In the genomic region with DNA sequence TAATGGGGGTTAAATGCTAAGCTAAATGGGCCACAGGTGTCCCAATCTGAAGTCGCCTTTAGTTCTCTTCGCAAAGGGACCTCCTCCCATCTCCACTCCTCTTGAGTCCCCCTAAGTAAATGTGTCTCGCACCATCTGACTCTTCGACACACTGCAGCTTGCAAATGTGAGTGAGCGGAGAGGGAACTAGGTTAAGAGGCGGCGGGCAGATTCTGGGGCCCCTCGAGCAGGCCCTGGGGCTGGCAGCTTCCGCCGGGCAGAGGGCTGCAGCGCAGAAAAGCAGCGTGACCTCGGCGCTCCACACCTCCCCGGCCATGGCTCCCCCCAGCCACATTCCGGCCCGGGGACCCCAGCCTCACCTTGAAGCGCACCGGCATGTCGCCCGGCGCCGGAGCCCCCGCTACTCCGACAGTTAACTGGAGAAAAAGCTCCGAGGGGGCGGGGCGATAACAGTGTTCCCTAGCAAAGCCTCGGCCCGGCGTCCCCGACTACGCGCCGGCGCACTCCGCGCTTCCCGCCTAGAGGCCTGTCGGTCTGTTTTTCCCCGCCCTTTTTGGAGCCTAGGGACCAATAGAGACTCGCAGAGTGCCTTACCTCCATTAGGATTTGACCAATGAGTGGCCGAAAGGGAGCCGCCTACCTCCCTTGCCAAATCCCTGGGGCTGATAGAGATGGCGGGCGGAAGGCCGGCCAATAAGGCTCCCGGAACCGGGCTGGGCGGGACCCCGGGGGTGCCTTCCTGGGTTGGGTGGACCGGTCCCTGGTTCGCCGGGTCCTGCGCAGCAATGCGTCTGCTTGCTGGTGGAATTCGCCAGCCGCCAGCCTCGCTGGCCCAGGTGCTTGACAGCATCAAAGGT, we compare ENCODE assay signal across 8 cellular contexts. TPM values are rescaled to one million over a fixed set of nuclear protein-coding genes. Genes with fewer than 3 reads are reported as not detected.
A peak's percentile ranks its signal among the peaks of the same experiment; 100 is the strongest.
DNase-seq lines count a peak whose midpoint lies in the region; ATAC-seq and TF ChIP-seq lines count a peak whose summit lies in the region.

A gene with protein sequence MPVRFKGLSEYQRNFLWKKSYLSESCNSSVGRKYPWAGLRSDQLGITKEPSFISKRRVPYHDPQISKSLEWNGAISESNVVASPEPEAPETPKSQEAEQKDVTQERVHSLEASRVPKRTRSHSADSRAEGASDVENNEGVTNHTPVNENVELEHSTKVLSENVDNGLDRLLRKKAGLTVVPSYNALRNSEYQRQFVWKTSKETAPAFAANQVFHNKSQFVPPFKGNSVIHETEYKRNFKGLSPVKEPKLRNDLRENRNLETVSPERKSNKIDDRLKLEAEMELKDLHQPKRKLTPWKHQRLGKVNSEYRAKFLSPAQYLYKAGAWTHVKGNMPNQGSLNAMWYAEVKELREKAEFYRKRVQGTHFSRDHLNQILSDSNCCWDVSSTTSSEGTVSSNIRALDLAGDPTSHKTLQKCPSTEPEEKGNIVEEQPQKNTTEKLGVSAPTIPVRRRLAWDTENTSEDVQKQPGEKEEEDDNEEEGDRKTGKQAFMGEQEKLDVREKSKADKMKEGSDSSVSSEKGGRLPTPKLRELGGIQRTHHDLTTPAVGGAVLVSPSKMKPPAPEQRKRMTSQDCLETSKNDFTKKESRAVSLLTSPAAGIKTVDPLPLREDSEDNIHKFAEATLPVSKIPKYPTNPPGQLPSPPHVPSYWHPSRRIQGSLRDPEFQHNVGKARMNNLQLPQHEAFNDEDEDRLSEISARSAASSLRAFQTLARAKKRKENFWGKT (minus strand): TSS at position 494 of the 857 bp plus-strand sequence. CDS start 117 bp downstream, at position 377.

- CTCF ChIA-PET in IMR-90 (lab: Yijun Ruan, JAX) = interaction anchor here (0.6 to 1.6 kb wide), 3 partner anchors 12 to 109 kb away, joined by 3 to 4 read pairs (median 4); no protein-coding TSS in a partner anchor

- H3K4me3 ChIP-seq in IMR-90 (ENCODE audit: insufficient read depth, low read depth, low read length) = peak within 1 kb of the TSS; percentile 81
- peak within 1 kb of the TSS; percentile 52 for H3K4me3 ChIP-seq in mucosa of descending colon

- H3K23ac ChIP-seq in IMR-90 (ENCODE audit: low read depth, low read length) = peak within 1 kb of the TSS; percentile 89

- peak within 1 kb of the TSS; percentile 7; the same call in 1 of the 2 replicates for H3K18ac ChIP-seq in IMR-90 (ENCODE audit: low read depth, low read length)

- H3K4ac ChIP-seq in IMR-90 (ENCODE audit: low read depth, low read length) = peak within 1 kb of the TSS; percentile 62

- peaks cover 7 to 13% of the 10 kb centered on the region in 2 experiments for H3K79me1 ChIP-seq in IMR-90 (ENCODE audit: low read depth in 1 of 2, low read length in 2 of 2)

- peak within 1 kb of the TSS; percentile 62 for H3K27ac ChIP-seq in IMR-90 (ENCODE audit: insufficient read depth, low read length)
- no peak within 1 kb of the TSS for H3K27ac ChIP-seq in epithelial cell of prostate

- peak within 1 kb of the TSS; percentile 33 for H2BK5ac ChIP-seq in IMR-90 (ENCODE audit: low read depth, low read length, poor library complexity, severe bottlenecking)

- H3K36me3 ChIP-seq in IMR-90 (ENCODE audit: control insufficient read depth, insufficient read depth, low read length) (0 out of 2 replicates have a peak, but pooled peaks cover 1% of the 10 kb centered on the region), mucosa of descending colon (ENCODE audit: low read depth) (no peaks in the 10 kb centered on the region)

- H4K8ac ChIP-seq in IMR-90 (ENCODE audit: low read depth in 2 of 2, low read length in 2 of 2) = peak within 1 kb of the TSS; percentile 94 to 95

- H3K9me3 ChIP-seq in IMR-90 (ENCODE audit: control insufficient read depth, insufficient read depth, low read length) (no peaks in the 10 kb centered on the region), mucosa of descending colon (no peaks in the 10 kb centered on the region)

- H2BK120ac ChIP-seq in IMR-90 (ENCODE audit: low read depth, low read length) = peak within 1 kb of the TSS; percentile 8; the same call in 1 of the 2 replicates

- no peak for TF ChIP-seq POLR2A in IMR-90 (IDR thresholded peaks at IDR 0.05; ENCODE audit: low read depth, low read length)

- H2BK15ac ChIP-seq in IMR-90 (ENCODE audit: low read depth, low read length) = no peak within 1 kb of the TSS

- dilution Hi-C loops in IMR-90 (cut with HindIII; ENCODE audit: low sequenced_read_pairs, unreplicated experiment) = no loop called here

- 1% methylated on average over 14 of the region's 59 CpGs; no CpG with 5 or more reads in 1 of the 2 experiments for WGBS in IMR-90 (ENCODE audit: extremely low coverage in 2 of 2, insufficient read length in 1 of 2), 2 experiments

- no peak for TF ChIP-seq CTCF in IMR-90 (conservative IDR thresholded peaks at IDR 0.05; ENCODE audit: low read depth, low read length)
- TF ChIP-seq CTCF in mucosa of descending colon (IDR thresholded peaks at IDR 0.05) = no peak

- no peak for TF ChIP-seq RAD21 in IMR-90 (IDR thresholded peaks at IDR 0.05; ENCODE audit: low read length)

- DNase-seq in D341Med (ENCODE audit: low spot score) (peak; percentile 97), IMR-90 (peak; percentile 98), OCI-M1 (lab: John Stamatoyannopoulos, UW) (peak; percentile 99), activated T-cell treated with anti-CD3 and anti-CD28 coated beads for 24 hours (ENCODE audit: low read depth) (peak; percentile 97), epithelial cell of prostate (ENCODE audit: low read depth, low spot score) (peak; percentile 84), mucosa of descending colon (peak; percentile 97 to 98 (median 97))
- peak; percentile 96 for DNase-seq in stimulated activated CD8-positive, alpha-beta memory T cell treated with anti-CD3 and anti-CD28 coated beads, Interleukin-4, amount 100 ng/mL, for 24 hours (ENCODE audit: low read depth)

- no peaks in the 10 kb centered on the region; the same call in 1 of the 2 replicates for H3K27me3 ChIP-seq in IMR-90 (ENCODE audit: control insufficient read depth, insufficient read depth, low read length)

- H3K14ac ChIP-seq in IMR-90 (replicated peaks; ENCODE audit: low read depth, low read length) = peak within 1 kb of the TSS; percentile 57

- H4K5ac ChIP-seq in IMR-90 (ENCODE audit: low read depth, low read length) = peak within 1 kb of the TSS; percentile 76

- H2AK9ac ChIP-seq in IMR-90 (replicated peaks; ENCODE audit: low read depth, low read length, poor library complexity) = peak within 1 kb of the TSS; percentile 5

- peak within 1 kb of the TSS; percentile 98 for H2AFZ ChIP-seq in IMR-90 (replicated peaks; ENCODE audit: low read length, poor library complexity)

- H3K4me1 ChIP-seq in IMR-90 (ENCODE audit: control insufficient read depth, insufficient read depth, low read length) (peaks cover 2% of the 10 kb centered on the region; the same call in 1 of the 2 replicates), mucosa of descending colon (ENCODE audit: low read depth) (no peaks in the 10 kb centered on the region)

- BruUV-seq in IMR-90 (replicated peaks; lab: Mats Ljungman, UMichigan) = no TSS peak

- ATAC-seq in GM21528 (IDR thresholded peaks at IDR 0.05; ENCODE audit: low FRiP score, unreplicated experiment) = peak; percentile 98
- ATAC-seq in IMR-90 (ENCODE audit: low read depth) = peak; percentile 100
- ATAC-seq in mucosa of descending colon = peak; percentile 99

- intact Hi-C loops in IMR-90 (cut with micrococcal nuclease) (loop anchor here (1.0 kb wide), 2 partner anchors 354 to 475 kb away; a partner anchor contains a TSS), mucosa of descending colon (cut with DNase I, micrococcal nuclease) (no loop called here)

- no peak within 1 kb of the TSS for H2AK5ac ChIP-seq in IMR-90 (ENCODE audit: low read depth, low read length)

- in situ Hi-C loops in IMR-90 (cut with MboI; ENCODE audit: low sequenced_read_pairs) = no loop called here

- peak within 1 kb of the TSS; percentile 69 for H4K91ac ChIP-seq in IMR-90 (ENCODE audit: insufficient read depth, low read depth, low read length)

- H4K20me1 ChIP-seq in IMR-90 (ENCODE audit: insufficient read depth, low read length) = no peaks in the 10 kb centered on the region

- peak within 1 kb of the TSS; percentile 82 for H3K56ac ChIP-seq in IMR-90 (ENCODE audit: extremely low read depth, insufficient read depth, low read length)

- H3K9ac ChIP-seq in IMR-90 (ENCODE audit: low read depth, low read length) = peak within 1 kb of the TSS; percentile 80

- peak within 1 kb of the TSS; percentile 95 for H3K4me2 ChIP-seq in IMR-90 (ENCODE audit: low read depth, low read length)

- no peaks in the 10 kb centered on the region for H3K9me1 ChIP-seq in IMR-90 (ENCODE audit: insufficient read depth, low read length)

- no peak within 1 kb of the TSS for H2BK20ac ChIP-seq in IMR-90 (ENCODE audit: low read depth, low read length)

- POLR2A ChIA-PET in IMR-90 (lab: Charles Lee; ENCODE audit: unreplicated experiment) = no interaction called here

TF ChIP-seq in IMR-90, 13 proteins besides CTCF, POLR2A, EP300 and RAD21:
- peak; percentile 56; the same call in 1 of the 2 replicates for TF ChIP-seq MAZ (IDR thresholded peaks at IDR 0.05; ENCODE audit: borderline replicate concordance, low read depth, low read length)
- TF ChIP-seq MXI1 (IDR thresholded peaks at IDR 0.05; ENCODE audit: borderline replicate concordance, low read depth, low read length) = 0 out of 2 replicates have a peak, but pooled peaks have one; percentile 16
- peak; percentile 27; the same call in 1 of the 2 replicates for TF ChIP-seq CEBPB (IDR thresholded peaks at IDR 0.05; ENCODE audit: low read depth, low read length)
- no peak for TF ChIP-seq CHD1 (IDR thresholded peaks at IDR 0.05; ENCODE audit: low read depth, low read length)
TF ChIP-seq in IMR-90: peak in this region for 3.

RNA-seq across cellular contexts. Expression of the gene that starts here (rescaled TPM):
- total RNA-seq in IMR-90 (2012; rRNA removed) (5.6 and 7.8 TPM in 2 replicates), mucosa of descending colon (10 to 100 TPM in 2 of 3 donors, 1 to 10 TPM in 1; 7.1 to 70.9 (median 11.5) TPM)
- polyA plus RNA-seq in IMR-90 (2012; rRNA removed) = 4.8 and 5.7 TPM in 2 replicates
- polyA plus RNA-seq in IMR-90 (2012; cell fraction: cytosol; rRNA removed) = 0.52 and 0.65 TPM in 2 replicates
- polyA plus RNA-seq in IMR-90 (2012; cell fraction: nucleus; rRNA removed; ENCODE audit: low replicate concordance) = 4.1 and 33.0 TPM in 2 replicates
